ENCODE assay signal across 5 cellular contexts in genomic region chr4:12672320-12672719, GRCh38.
"Had no signal": no experiment of that assay in that cellular context is flagged by ENCODE, and none has a peak within 500 bp of the region (broad histone marks: within the 10 kb centered on the region; RNA-seq: fewer than 3 reads in every experiment).

No MANE protein-coding gene starts in this region.

- DNase-seq: IMR-90, KBM-7, KG1 had no signal

- H3K4me3 ChIP-seq: K562 had no signal

- H3K27ac ChIP-seq: HL-60 had no signal
